ENCODE assay signal across 8 cellular contexts in genomic region chr3:136862953-136863352, GRCh38. TPM values are rescaled to one million over a fixed set of nuclear protein-coding genes. Genes with fewer than 3 reads are reported as not detected.
DNase-seq lines count a peak whose midpoint lies in the region; ATAC-seq and TF ChIP-seq lines count a peak whose summit lies in the region.

No MANE protein-coding gene starts in this region.

- H3K27me3 Mint-ChIP-seq in activated naive CD4-positive, alpha-beta T cell treated with anti-CD3 and anti-CD28 coated beads for 36 hours (ENCODE audit: low read depth): no peaks in the 10 kb centered on the region
- H3K27me3 Mint-ChIP-seq in activated naive CD8-positive, alpha-beta T cell treated with anti-CD3 and anti-CD28 coated beads for 36 hours: no peaks in the 10 kb centered on the region

- H3K27ac Mint-ChIP-seq in activated naive CD4-positive, alpha-beta T cell treated with anti-CD3 and anti-CD28 coated beads for 36 hours: peak overlapping the region; percentile 95
- H3K27ac Mint-ChIP-seq in activated naive CD8-positive, alpha-beta T cell treated with anti-CD3 and anti-CD28 coated beads for 36 hours: peak overlapping the region; percentile 96

- no peaks in the 10 kb centered on the region for H3K9me3 Mint-ChIP-seq in activated naive CD4-positive, alpha-beta T cell treated with anti-CD3 and anti-CD28 coated beads for 36 hours
- no peaks in the 10 kb centered on the region for H3K9me3 Mint-ChIP-seq in activated naive CD8-positive, alpha-beta T cell treated with anti-CD3 and anti-CD28 coated beads for 36 hours

- CTCF ChIA-PET in activated naive CD4-positive, alpha-beta T cell treated with anti-CD3 and anti-CD28 coated beads for 36 hours (lab: Charles Lee): interaction anchor here (0.6 to 3.0 kb wide), 4 partner anchors 10 to 171 kb away, joined by 3 to 17 read pairs (median 8); partner anchors contain the start of gene STAG1

- peaks cover 44% of the 10 kb centered on the region for H3K4me1 Mint-ChIP-seq in activated naive CD4-positive, alpha-beta T cell treated with anti-CD3 and anti-CD28 coated beads for 36 hours (ENCODE audit: low read depth)
- H3K4me1 Mint-ChIP-seq in activated naive CD8-positive, alpha-beta T cell treated with anti-CD3 and anti-CD28 coated beads for 36 hours: peaks cover 32% of the 10 kb centered on the region

- WGBS in liver: under 1% methylated on average over 12 of the region's 12 CpGs
- WGBS in transverse colon (ENCODE audit: low coverage in 1 of 2), 2 donors: 0 to 1% methylated on average over 11 to 12 of the region's 12 CpGs

- H3K9me3 ChIP-seq in liver (ENCODE audit: control insufficient read depth in 4 of 4, low read length in 3 of 4): no peaks in the 10 kb centered on the region
- H3K9me3 ChIP-seq in transverse colon: no peaks in the 10 kb centered on the region

- peak overlapping the region; percentile 94 for H3K4me3 Mint-ChIP-seq in activated naive CD4-positive, alpha-beta T cell treated with anti-CD3 and anti-CD28 coated beads for 36 hours
- peak overlapping the region; percentile 94 for H3K4me3 Mint-ChIP-seq in activated naive CD8-positive, alpha-beta T cell treated with anti-CD3 and anti-CD28 coated beads for 36 hours

- no peak for TF ChIP-seq RAD21 in liver (IDR thresholded peaks at IDR 0.05)

- no peak for TF ChIP-seq POLR2A in transverse colon (IDR thresholded peaks at IDR 0.05)

- intact Hi-C loops in activated naive CD4-positive, alpha-beta T cell treated with anti-CD3 and anti-CD28 coated beads for 36 hours (cut with micrococcal nuclease): loop anchor here (1.0 to 5.0 kb wide), 10 partner anchors 24 to 786 kb away; partner anchors contain the start of genes MSL2, PCCB and STAG1
- intact Hi-C loops in transverse colon (cut with DNase I; ENCODE audit: low total_unique reads): no loop called here

- peak overlapping the region; percentile 86 to 91 for H3K9ac ChIP-seq in liver (ENCODE audit: low read depth in 1 of 2, low read length in 2 of 2)

- H3K4me3 ChIP-seq in liver (ENCODE audit: low read depth in 1 of 3, low read length in 3 of 3): peak overlapping the region; percentile 57 to 79 (median 59)
- H3K4me3 ChIP-seq in transverse colon: peak overlapping the region; percentile 64 to 98 (median 68)

- peaks cover 2 to 29% (median 19%) of the 10 kb centered on the region in 4 donors for H3K4me1 ChIP-seq in liver (ENCODE audit: control insufficient read depth in 4 of 4, insufficient read depth in 4 of 4, low read length in 3 of 4)
- peaks cover 11 to 20% (median 18%) of the 10 kb centered on the region in 4 donors for H3K4me1 ChIP-seq in transverse colon

- H3K27me3 ChIP-seq in liver (ENCODE audit: control insufficient read depth in 4 of 4, insufficient read depth in 4 of 4, low read length in 3 of 4) (no peaks in the 10 kb centered on the region), transverse colon (no peaks in the 10 kb centered on the region)

- H3K27ac ChIP-seq in liver (ENCODE audit: low read depth in 1 of 2, low read length in 2 of 2) (peak overlapping the region; percentile 96 to 97), transverse colon (peak overlapping the region; percentile 88 to 99 (median 95))

- peaks cover 14% of the 10 kb centered on the region for H3K36me3 Mint-ChIP-seq in activated naive CD4-positive, alpha-beta T cell treated with anti-CD3 and anti-CD28 coated beads for 36 hours (ENCODE audit: low read depth)
- peaks cover 39% of the 10 kb centered on the region for H3K36me3 Mint-ChIP-seq in activated naive CD8-positive, alpha-beta T cell treated with anti-CD3 and anti-CD28 coated beads for 36 hours

- no peak for ATAC-seq in GM18870 (IDR thresholded peaks at IDR 0.05; ENCODE audit: unreplicated experiment)

- H3K36me3 ChIP-seq in liver (ENCODE audit: control insufficient read depth in 4 of 4, insufficient read depth in 3 of 4, low read depth in 1 of 4, low read length in 3 of 4) (no peaks in the 10 kb centered on the region), transverse colon (no peaks in the 10 kb centered on the region)

- no peak for TF ChIP-seq CTCF in liver (IDR thresholded peaks at IDR 0.05; ENCODE audit: low read depth, low read length, missing input control)
- no peak for TF ChIP-seq CTCF in transverse colon (IDR thresholded peaks at IDR 0.05)

- in situ Hi-C loops in transverse colon (cut with MboI; ENCODE audit: low pct_ligation_motif_present in 1 of 4, low pct_unique_long_range_greater_than_20kb in 1 of 4, low sequenced_read_pairs in 3 of 4): loop anchor here in 1 of 4 donors (25.0 kb wide), 1 partner anchor 124 kb away; no protein-coding TSS in a partner anchor

- no peak for DNase-seq in activated naive CD4-positive, alpha-beta T cell treated with anti-CD3 and anti-CD28 coated beads for 36 hours
- no peak for DNase-seq in activated naive CD4-positive, alpha-beta T cell treated with Interleukin-2 at 50 U/mL for 16 hours
- no peak for DNase-seq in activated naive CD8-positive, alpha-beta T cell treated with anti-CD3 and anti-CD28 coated beads for 36 hours
- DNase-seq in transverse colon: no peak
- no peak for DNase-seq in SK-N-DZ (ENCODE audit: low spot score)
- no peak for DNase-seq in HK-2 (ENCODE audit: unreplicated experiment)

- no peak for TF ChIP-seq EP300 in transverse colon (IDR thresholded peaks at IDR 0.05; ENCODE audit: low read depth)

TF ChIP-seq in liver, 16 proteins besides CTCF, POLR2A, EP300 and RAD21:
- peak in 1 of 2 donors; percentile 59 for TF ChIP-seq RXRA (IDR thresholded peaks at IDR 0.05)
- no peak for TF ChIP-seq REST (IDR thresholded peaks at IDR 0.05)
- no peak for TF ChIP-seq FOXA2 (IDR thresholded peaks at IDR 0.05)

RNA-seq across cellular contexts. Expression of gene NCK1, which starts 0.9 kb away (rescaled TPM):
- total RNA-seq in activated naive CD4-positive, alpha-beta T cell treated with anti-CD3 and anti-CD28 coated beads for 36 hours: 10 to 100 TPM; 24.1 to 29.2 TPM
- total RNA-seq in activated naive CD8-positive, alpha-beta T cell treated with anti-CD3 and anti-CD28 coated beads for 36 hours: 10 to 100 TPM; 25.5 to 27.7 TPM
- 10 to 100 TPM; 16.5 to 35.8 TPM for total RNA-seq in liver
- polyA plus RNA-seq in liver: 10 to 100 TPM; 13.7 to 22.2 TPM
- total RNA-seq in transverse colon: 10 to 100 TPM in 3 of 4 donors, under 1 TPM in 1; 0.80 to 71.4 (median 45.2) TPM
- polyA plus RNA-seq in SK-N-DZ (2014; cell fraction: cytosol; rRNA removed): 15.9 and 19.6 TPM in 2 replicates
- 9.1 and 10.0 TPM in 2 replicates for polyA plus RNA-seq in SK-N-DZ (2014; cell fraction: nucleus; rRNA removed)

RNA-seq across cellular contexts. Expression of gene SLC35G2, which starts 44.0 kb away (rescaled TPM):
- under 1 TPM in 1 of 2 experiments, not detected in 1; 0.31 TPM for total RNA-seq in activated naive CD4-positive, alpha-beta T cell treated with anti-CD3 and anti-CD28 coated beads for 36 hours
- total RNA-seq in activated naive CD8-positive, alpha-beta T cell treated with anti-CD3 and anti-CD28 coated beads for 36 hours: 1 to 10 TPM; 1.9 to 2.3 TPM
- total RNA-seq in liver: under 1 TPM; 0.51 to 0.59 TPM
- polyA plus RNA-seq in liver: 1 to 10 TPM in 1 of 2 donors, under 1 TPM in 1; 0.86 to 1.2 TPM
- 10 to 100 TPM in 1 of 4 donors, 1 to 10 TPM in 1, under 1 TPM in 1, not detected in 1; 0.68 to 23.3 (median 2.1) TPM for total RNA-seq in transverse colon
- 20.6 and 20.7 TPM in 2 replicates for polyA plus RNA-seq in SK-N-DZ (2014; cell fraction: cytosol; rRNA removed)
- polyA plus RNA-seq in SK-N-DZ (2014; cell fraction: nucleus; rRNA removed): 20.3 and 23.4 TPM in 2 replicates
